10 cellular contexts compared by ENCODE assay signal in genomic region chr6:7479801-7480266, GRCh38.
DNase-seq lines count a peak whose midpoint lies in the region; ATAC-seq and TF ChIP-seq lines count a peak whose summit lies in the region.
"Had no signal": no experiment of that assay in that cellular context is flagged by ENCODE, and none has a peak within 500 bp of the region (broad histone marks: within the 10 kb centered on the region; RNA-seq: fewer than 3 reads in every experiment).

No MANE protein-coding gene starts in this region.

- DNase-seq in DMS79 treated with DMSO at 0.1 percent for 48 hours (lab: John Stamatoyannopoulos, UW), result peak; percentile 64
- DNase-seq in NCI-H2227 treated with DMSO at 0.1 percent for 48 hours (lab: John Stamatoyannopoulos, UW), result peak; percentile 63
- DNase-seq in epithelial cell of prostate (ENCODE audit: low read depth, low spot score), result peak; percentile 100
- DNase-seq in omental fat pad (ENCODE audit: low spot score), result no peak
- no peak for DNase-seq in NCI-H1694 (lab: John Stamatoyannopoulos, UW)
- DNase-seq in CD4-positive, alpha-beta T cell, result no peak
- DNase-seq in NCI-H345 (lab: John Stamatoyannopoulos, UW), result no peak
- DNase-seq: endodermal cell, nephron progenitor cell had no signal

- H3K9me3 ChIP-seq in CD4-positive, alpha-beta T cell (ENCODE audit: control insufficient read depth, low read length), result no peaks in the 10 kb centered on the region

- POLR2A ChIA-PET in CD4-positive, alpha-beta T cell (lab: Charles Lee), result no interaction called here

- H3K4me3 Mint-ChIP-seq in CD4-positive, alpha-beta T cell, result no peak overlapping the region
- H3K4me3 Mint-ChIP-seq: endodermal cell, nephron progenitor cell had no signal

- CTCF ChIA-PET in CD4-positive, alpha-beta T cell (lab: Charles Lee), result no interaction called here

- no peaks in the 10 kb centered on the region for H3K9me3 Mint-ChIP-seq in CD4-positive, alpha-beta T cell
- H3K9me3 Mint-ChIP-seq: endodermal cell, nephron progenitor cell had no signal

- H3K4me1 Mint-ChIP-seq in CD4-positive, alpha-beta T cell (ENCODE audit: low read depth), result no peaks in the 10 kb centered on the region
- H3K4me1 Mint-ChIP-seq: endodermal cell, nephron progenitor cell had no signal

- H3K27ac ChIP-seq in epithelial cell of prostate, result peak overlapping the region; percentile 83
- no peak overlapping the region for H3K27ac ChIP-seq in CD4-positive, alpha-beta T cell (ENCODE audit: low read depth, low read length)

- intact Hi-C loops in CD4-positive, alpha-beta T cell (cut with DNase I, micrococcal nuclease), result no loop called here

- H3K27me3 Mint-ChIP-seq in CD4-positive, alpha-beta T cell, result no peaks in the 10 kb centered on the region

- no peaks in the 10 kb centered on the region for H3K36me3 Mint-ChIP-seq in CD4-positive, alpha-beta T cell (ENCODE audit: low read depth)

- peak; percentile 92 for ATAC-seq in omental fat pad (ENCODE audit: low FRiP score)
- no peak for ATAC-seq in HG03432 (IDR thresholded peaks at IDR 0.05; ENCODE audit: unreplicated experiment)
- ATAC-seq in CD4-positive, alpha-beta T cell (ENCODE audit: poor library complexity), result no peak

- no peak overlapping the region for H3K27ac Mint-ChIP-seq in CD4-positive, alpha-beta T cell
- H3K27ac Mint-ChIP-seq: endodermal cell, nephron progenitor cell had no signal

- no peaks in the 10 kb centered on the region for H3K27me3 ChIP-seq in CD4-positive, alpha-beta T cell (ENCODE audit: control insufficient read depth, insufficient read depth, low read length)

- no peak for TF ChIP-seq CTCF in omental fat pad (IDR thresholded peaks at IDR 0.05)
- TF ChIP-seq CTCF in CD4-positive, alpha-beta T cell (IDR thresholded peaks at IDR 0.05), result no peak

Comparison
In these comparisons a context has a peak if more than half of its experiments do, and no peak if none do; other contexts are left out.
1. DNase-seq: peak in DMS79 treated with DMSO at 0.1 percent for 48 hours (single experiment), NCI-H2227 treated with DMSO at 0.1 percent for 48 hours (single experiment) and epithelial cell of prostate (single experiment); none in omental fat pad (single experiment), NCI-H1694 (single experiment), CD4-positive, alpha-beta T cell (0 of 10) and NCI-H345 (single experiment).